ENCODE assay signal across 1 cellular context in the genomic region with DNA sequence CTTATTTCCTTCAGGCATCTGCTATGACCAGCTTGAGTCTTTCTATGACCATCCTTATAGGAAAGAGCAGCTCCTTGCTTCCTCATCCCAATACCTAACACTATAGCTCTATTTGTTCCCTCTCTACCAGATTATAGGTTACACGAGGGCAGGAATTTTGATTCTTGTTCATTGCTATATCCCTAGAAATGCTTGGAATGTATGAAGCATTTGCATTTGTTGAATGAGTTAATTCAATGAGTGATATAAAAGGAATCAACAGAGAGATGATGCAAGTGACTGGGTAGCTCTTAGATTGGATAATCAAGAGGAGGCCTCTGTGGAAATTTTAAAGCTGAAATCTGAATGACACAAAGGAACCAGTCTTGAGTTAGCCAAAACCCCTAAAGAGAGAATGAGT.
TF ChIP-seq lines count a peak whose summit lies in the region.

No MANE protein-coding gene starts in this region.

TF ChIP-seq in H1, 55 proteins besides CTCF, POLR2A, EP300 and RAD21 (continued from another document):
- TF ChIP-seq CEBPB (IDR thresholded peaks at IDR 0.05; ENCODE audit: low read depth, low read length) (peak; percentile 83; the same call in 1 of the 2 replicates), SIRT6 (IDR thresholded peaks at IDR 0.05; ENCODE audit: low read length) (no peak), JUND (IDR thresholded peaks at IDR 0.05; ENCODE audit: low read length) (peak; percentile 49; the same call in 1 of the 2 replicates), TCF12 (IDR thresholded peaks at IDR 0.05; ENCODE audit: low read depth, low read length) (no peak), USF2 (IDR thresholded peaks at IDR 0.05; ENCODE audit: low read length) (no peak), EGR1 (IDR thresholded peaks at IDR 0.05; ENCODE audit: borderline replicate concordance, low read depth, low read length) (no peak), TAF7 (optimal IDR thresholded peaks at IDR 0.05; ENCODE audit: borderline replicate concordance, low read depth, low read length) (no peak)
TF ChIP-seq in H1: peak in this region for 3.
